ENCODE assay signal across 26 cellular contexts in genomic region chr18:13366977-13367892, GRCh38.
DNase-seq lines count a peak whose midpoint lies in the region; ATAC-seq lines count a peak whose summit lies in the region.
"Had no signal": no experiment of that assay in that cellular context is flagged by ENCODE, and none has a peak within 500 bp of the region (broad histone marks: within the 10 kb centered on the region; RNA-seq: fewer than 3 reads in every experiment).

No MANE protein-coding gene starts in this region.

- no peaks in the 10 kb centered on the region for H3K9me3 Mint-ChIP-seq in activated T-helper 17 cell treated with anti-CD3 and anti-CD28 coated beads, Interleukin-2, amount 50 U/mL, for 72 hours
- H3K9me3 Mint-ChIP-seq in CD8-positive, alpha-beta memory T cell: no peaks in the 10 kb centered on the region
- H3K9me3 Mint-ChIP-seq: activated B cell treated with CpG ODN at 0.5 μM for 24 hours; activated naive CD4-positive, alpha-beta T cell treated with anti-CD3 and anti-CD28 coated beads, Interleukin-2, amount 10 ng/mL, durations not matched to agents 7 days and 5 days; central memory CD8-positive, alpha-beta T cell; nephron progenitor cell had no signal

- peaks cover 22% of the 10 kb centered on the region for H3K4me1 Mint-ChIP-seq in activated T-helper 17 cell treated with anti-CD3 and anti-CD28 coated beads, Interleukin-2, amount 50 U/mL, for 72 hours
- peaks cover 6 to 7% (median 6%) of the 10 kb centered on the region in 3 donors for H3K4me1 Mint-ChIP-seq in CD8-positive, alpha-beta memory T cell
- H3K4me1 Mint-ChIP-seq: nephron progenitor cell had no signal

- no peak overlapping the region for H3K4me3 Mint-ChIP-seq in activated T-helper 17 cell treated with anti-CD3 and anti-CD28 coated beads, Interleukin-2, amount 50 U/mL, for 72 hours
- no peak overlapping the region for H3K4me3 Mint-ChIP-seq in CD8-positive, alpha-beta memory T cell
- H3K4me3 Mint-ChIP-seq: activated B cell treated with CpG ODN at 0.5 μM for 24 hours; activated naive CD4-positive, alpha-beta T cell treated with anti-CD3 and anti-CD28 coated beads, Interleukin-2, amount 10 ng/mL, durations not matched to agents 7 days and 5 days; central memory CD8-positive, alpha-beta T cell; nephron progenitor cell had no signal

- WGBS in mesendoderm (ENCODE audit: extremely low coverage, insufficient coverage, low lambda C conversion rate): no CpG with 5 or more reads among the region's 26 CpGs

- no peaks in the 10 kb centered on the region for H3K27me3 Mint-ChIP-seq in activated T-helper 17 cell treated with anti-CD3 and anti-CD28 coated beads, Interleukin-2, amount 50 U/mL, for 72 hours
- peaks cover 7 to 10% of the 10 kb centered on the region in 2 donors for H3K27me3 Mint-ChIP-seq in CD8-positive, alpha-beta memory T cell
- H3K27me3 Mint-ChIP-seq: activated naive CD4-positive, alpha-beta T cell treated with anti-CD3 and anti-CD28 coated beads, Interleukin-2, amount 10 ng/mL, durations not matched to agents 7 days and 5 days had no signal

- H3K56ac ChIP-seq in mesendoderm (ENCODE audit: low read length): peak overlapping the region; percentile 42

- peak overlapping the region; percentile 24 for H3K23ac ChIP-seq in mesendoderm (ENCODE audit: low read length)

- no peak overlapping the region for H3K4ac ChIP-seq in mesendoderm (ENCODE audit: low read depth, low read length)

- H3K9ac ChIP-seq in BLaER1: 0 out of 2 replicates have a peak overlapping the region, but pooled peaks have one; percentile 6
- H3K9ac ChIP-seq in mesendoderm (ENCODE audit: low read length): no peak overlapping the region

- H4K5ac ChIP-seq in mesendoderm (ENCODE audit: low read length): no peak overlapping the region

- H3K18ac ChIP-seq in mesendoderm (ENCODE audit: low read length): no peak overlapping the region

- H3K27me3 ChIP-seq in BLaER1 (no peaks in the 10 kb centered on the region), mesendoderm (ENCODE audit: insufficient read depth, low read length, poor library complexity) (no peaks in the 10 kb centered on the region)
- no peaks in the 10 kb centered on the region for H3K27me3 ChIP-seq in CD8-positive, alpha-beta memory T cell (ENCODE audit: insufficient read depth, low read length, poor library complexity, severe bottlenecking)
- H3K27me3 ChIP-seq: heart right ventricle, left lung, MG63, sigmoid colon, stomach, tibial nerve had no signal

- peak overlapping the region; percentile 78 for H3K27ac Mint-ChIP-seq in activated T-helper 17 cell treated with anti-CD3 and anti-CD28 coated beads, Interleukin-2, amount 50 U/mL, for 72 hours
- H3K27ac Mint-ChIP-seq in CD8-positive, alpha-beta memory T cell: peak overlapping the region in 1 of 8 donors; percentile 77
- H3K27ac Mint-ChIP-seq: activated B cell treated with CpG ODN at 0.5 μM for 24 hours; activated naive CD4-positive, alpha-beta T cell treated with anti-CD3 and anti-CD28 coated beads, Interleukin-2, amount 10 ng/mL, durations not matched to agents 7 days and 5 days; nephron progenitor cell; progenitor cell of endocrine pancreas had no signal

- H2BK15ac ChIP-seq in mesendoderm (replicated peaks; ENCODE audit: low read depth): no peak overlapping the region

- DNase-seq in Ammon's horn (ENCODE audit: low spot score) (peak; percentile 1), mesendoderm (no peak), caudate nucleus (lab: John Stamatoyannopoulos, UW) (no peak), activated gamma-delta T cell treated with Interleukin-2 at 50 U/mL for 16 hours (no peak)
- DNase-seq in CD8-positive, alpha-beta memory T cell: no peak
- DNase-seq: activated B cell treated with CpG ODN at 0.5 μM for 24 hours; activated naive CD4-positive, alpha-beta T cell treated with anti-CD3 and anti-CD28 coated beads, Interleukin-2, amount 10 ng/mL, durations not matched to agents 7 days and 5 days; effector CD4-positive, alpha-beta T cell; foreskin fibroblast; GF-D8; heart right ventricle; MG63; midbrain; NCI-H1417; NCI-H2081 treated with DMSO at 0.1 percent for 48 hours; NCI-H446; nephron progenitor cell; OCI-M1; sigmoid colon; stomach had no signal

- no peaks in the 10 kb centered on the region for H3K79me1 ChIP-seq in mesendoderm (ENCODE audit: low read length)

- no peak overlapping the region for H2BK5ac ChIP-seq in mesendoderm (ENCODE audit: low read length)

- POLR2A ChIA-PET in CD8-positive, alpha-beta memory T cell (lab: Charles Lee): no interaction called here

- H3K27ac ChIP-seq in BLaER1 (peak overlapping the region; percentile 16), mesendoderm (ENCODE audit: low read depth, low read length) (peak overlapping the region; percentile 9), caudate nucleus (ENCODE audit: low read depth, low read length) (no peak overlapping the region)
- H3K27ac ChIP-seq in CD8-positive, alpha-beta memory T cell (ENCODE audit: low read depth, low read length): no peak overlapping the region
- H3K27ac ChIP-seq: heart right ventricle, left lung, sigmoid colon, stomach, tibial nerve had no signal

- H4K8ac ChIP-seq in mesendoderm (ENCODE audit: low read depth, low read length): no peak overlapping the region

- no peak for ATAC-seq in activated T-helper 17 cell treated with anti-CD3 and anti-CD28 coated beads, Interleukin-2, amount 50 U/mL, for 72 hours (replicated peaks)
- ATAC-seq: left lung had no signal

- no peaks in the 10 kb centered on the region for H3K79me2 ChIP-seq in mesendoderm (ENCODE audit: control insufficient read depth, insufficient read depth, low read length)

- no peak overlapping the region for H2AK5ac ChIP-seq in mesendoderm (ENCODE audit: low read length)

- H3K9me3 ChIP-seq in BLaER1: no peaks in the 10 kb centered on the region
- H3K9me3 ChIP-seq in CD8-positive, alpha-beta memory T cell (ENCODE audit: low read length): no peaks in the 10 kb centered on the region
- H3K9me3 ChIP-seq: heart right ventricle, left lung, MG63, sigmoid colon, stomach, tibial nerve had no signal

- peaks cover 54% of the 10 kb centered on the region for H3K36me3 ChIP-seq in BLaER1
- H3K36me3 ChIP-seq in mesendoderm (ENCODE audit: control insufficient read depth, insufficient read depth, low read length): no peaks in the 10 kb centered on the region
- no peaks in the 10 kb centered on the region for H3K36me3 ChIP-seq in CD8-positive, alpha-beta memory T cell (ENCODE audit: insufficient read depth, low read length)
- H3K36me3 ChIP-seq: heart right ventricle, left lung, MG63, sigmoid colon, stomach, tibial nerve had no signal

- H2BK120ac ChIP-seq in mesendoderm (ENCODE audit: low read depth, low read length): no peak overlapping the region

- H3K4me3 ChIP-seq in BLaER1 (no peak overlapping the region), mesendoderm (ENCODE audit: low read length) (no peak overlapping the region)
- H3K4me3 ChIP-seq in CD8-positive, alpha-beta memory T cell (ENCODE audit: low read length): no peak overlapping the region
- H3K4me3 ChIP-seq: heart right ventricle, left lung, MG63, sigmoid colon, stomach, tibial nerve had no signal

- H3K4me1 ChIP-seq in BLaER1 (peaks cover 99% of the 10 kb centered on the region), mesendoderm (ENCODE audit: control insufficient read depth, low read depth, low read length) (no peaks in the 10 kb centered on the region)
- H3K4me1 ChIP-seq in CD8-positive, alpha-beta memory T cell (ENCODE audit: insufficient read depth, low read length): peaks cover 19% of the 10 kb centered on the region

- CTCF ChIA-PET in CD8-positive, alpha-beta memory T cell (lab: Charles Lee): no interaction called here

- peaks cover 95% of the 10 kb centered on the region for H4K20me1 ChIP-seq in BLaER1

- H3K4me2 ChIP-seq in BLaER1 (peak overlapping the region; percentile 49; the same call in 1 of the 2 replicates), mesendoderm (ENCODE audit: low read length) (no peak overlapping the region)

- no peaks in the 10 kb centered on the region for H3K36me3 Mint-ChIP-seq in activated T-helper 17 cell treated with anti-CD3 and anti-CD28 coated beads, Interleukin-2, amount 50 U/mL, for 72 hours (ENCODE audit: low read depth)
- peaks cover 0 to 1% (median 0%) of the 10 kb centered on the region in 3 donors for H3K36me3 Mint-ChIP-seq in CD8-positive, alpha-beta memory T cell
- H3K36me3 Mint-ChIP-seq: activated naive CD4-positive, alpha-beta T cell treated with anti-CD3 and anti-CD28 coated beads, Interleukin-2, amount 10 ng/mL, durations not matched to agents 7 days and 5 days had no signal

Comparison
In these comparisons a context has a peak if more than half of its experiments do, and no peak if none do; other contexts are left out.
1. H3K27ac ChIP-seq: peak in BLaER1 (single experiment) and mesendoderm (single experiment); none in caudate nucleus (single experiment) and CD8-positive, alpha-beta memory T cell (single experiment).